In genomic region chr6:41182069-41183034, GRCh38 we compare ENCODE assay signal across 8 cellular contexts. TPM values are rescaled to one million over a fixed set of nuclear protein-coding genes. Genes with fewer than 3 reads are reported as not detected.
DNase-seq lines count a peak whose midpoint lies in the region; ATAC-seq and TF ChIP-seq lines count a peak whose summit lies in the region.

No MANE protein-coding gene starts in this region.

- no peak overlapping the region for H3K4me3 ChIP-seq in GM12875 (ENCODE audit: low read depth, low read length)

- peak; percentile 63; the same call in 1 of the 2 replicates for TF ChIP-seq CTCF in GM12875 (IDR thresholded peaks at IDR 0.05; ENCODE audit: borderline replicate concordance, insufficient read depth, low read depth, low read length)

- no peak for ATAC-seq in GM21526 (IDR thresholded peaks at IDR 0.05; ENCODE audit: low FRiP score, unreplicated experiment)

- DNase-seq in AG08395 (ENCODE audit: low spot score) = peak; percentile 53
- peak; percentile 93 to 95 for DNase-seq in Kasumi-1 (lab: John Stamatoyannopoulos, UW)
- DNase-seq in RPMI7951 (ENCODE audit: low read depth) = peak; percentile 56
- peak; percentile 23 for DNase-seq in amniotic stem cell (lab: John Stamatoyannopoulos, UW)
- peak; percentile 61 for DNase-seq in hepatic stellate cell (ENCODE audit: low spot score)
- DNase-seq in stimulated activated CD4-positive, alpha-beta T cell treated with anti-CD3 and anti-CD28 coated beads, Interleukin-2, amount 100 ng/mL, for 24 hours = peak; percentile 23 to 42

RNA-seq across cellular contexts. Expression of gene TREML2, which starts 18.6 kb away (rescaled TPM):
- total RNA-seq in RPMI7951 (2014; rRNA removed; shearing (Covaris generic)) = not detected in 2 replicates

RNA-seq across cellular contexts. Expression of gene TREM2, which starts 19.4 kb away (rescaled TPM):
- 0.39 TPM in 1 of 2 replicates, not detected in the other for total RNA-seq in RPMI7951 (2014; rRNA removed; shearing (Covaris generic))

RNA-seq across cellular contexts. Expression of gene TREML1, which starts 28.2 kb away (rescaled TPM):
- not detected in 2 replicates for total RNA-seq in RPMI7951 (2014; rRNA removed; shearing (Covaris generic))

RNA-seq across cellular contexts. Expression of gene TREML4, which starts 45.8 kb away (rescaled TPM):
- total RNA-seq in RPMI7951 (2014; rRNA removed; shearing (Covaris generic)) = not detected in 2 replicates

Comparison
In these comparisons a context has a peak if more than half of its experiments do, and no peak if none do; other contexts are left out.
1. DNase-seq: peak in every context shown above with its lines; median percentile 94 in Kasumi-1; 61 in hepatic stellate cell; 56 in RPMI7951; 53 in AG08395; 32 in stimulated activated CD4-positive, alpha-beta T cell treated with anti-CD3 and anti-CD28 coated beads, Interleukin-2, amount 100 ng/mL, for 24 hours; 23 in amniotic stem cell.